In genomic region chr7:97001221-97001620, GRCh38 we compare ENCODE assay signal across 23 cellular contexts. TPM values are rescaled to one million over a fixed set of nuclear protein-coding genes. Genes with fewer than 3 reads are reported as not detected.
A peak's percentile ranks its signal among the peaks of the same experiment; 100 is the strongest.
DNase-seq lines count a peak whose midpoint lies in the region; ATAC-seq and TF ChIP-seq lines count a peak whose summit lies in the region.
"Had no signal": no experiment of that assay in that cellular context is flagged by ENCODE, and none has a peak within 500 bp of the region (broad histone marks: within the 10 kb centered on the region; RNA-seq: fewer than 3 reads in every experiment).

No MANE protein-coding gene starts in this region.

- no peak overlapping the region for H2AK5ac ChIP-seq in trophoblast cell (ENCODE audit: low read length)

- H3K79me1 ChIP-seq in trophoblast cell (ENCODE audit: low read length) = peaks cover 15% of the 10 kb centered on the region

- no peak for TF ChIP-seq POLR2A in esophagus muscularis mucosa (IDR thresholded peaks at IDR 0.05; ENCODE audit: low read depth)

- H3K36me3 ChIP-seq in GM23338 (ENCODE audit: insufficient read depth) (no peaks in the 10 kb centered on the region), HUES64 (ENCODE audit: insufficient read depth, low read length) (no peaks in the 10 kb centered on the region), esophagus muscularis mucosa (no peaks in the 10 kb centered on the region), trophoblast cell (ENCODE audit: control insufficient read depth in 1 of 2, insufficient read depth in 2 of 2, low read length in 2 of 2) (no peaks in the 10 kb centered on the region), GM23248 (ENCODE audit: low read depth) (no peaks in the 10 kb centered on the region)
- H3K36me3 ChIP-seq: BE2C, MG63 had no signal

- H3K4me3 Mint-ChIP-seq in GM23338 = peak overlapping the region; percentile 53; the same call in 2 of the 3 replicates

- H3K18ac ChIP-seq in trophoblast cell (ENCODE audit: low read length) = no peak overlapping the region

- H3K14ac ChIP-seq in trophoblast cell (ENCODE audit: low read length) = no peak overlapping the region

- H3K27ac Mint-ChIP-seq in GM23338 = no peak overlapping the region

- peaks cover 81% of the 10 kb centered on the region for H3K4me1 ChIP-seq in GM23338 (ENCODE audit: insufficient read depth)
- H3K4me1 ChIP-seq in HUES64 (ENCODE audit: insufficient read depth, low read length) = peaks cover 54% of the 10 kb centered on the region
- peaks cover 17 to 55% (median 32%) of the 10 kb centered on the region in 4 donors for H3K4me1 ChIP-seq in esophagus muscularis mucosa
- peaks cover 14 to 30% of the 10 kb centered on the region in 2 experiments for H3K4me1 ChIP-seq in trophoblast cell (ENCODE audit: control insufficient read depth in 1 of 2, insufficient read depth in 2 of 2, low read length in 2 of 2)
- no peaks in the 10 kb centered on the region for H3K4me1 ChIP-seq in GM23248 (ENCODE audit: insufficient read depth)
- H3K4me1 ChIP-seq: BE2C had no signal

- no peak overlapping the region for H4K12ac ChIP-seq in trophoblast cell (ENCODE audit: low read depth, low read length)

- no peak overlapping the region for H3K9ac ChIP-seq in HUES64 (ENCODE audit: low read depth, low read length)
- no peak overlapping the region for H3K9ac ChIP-seq in trophoblast cell (ENCODE audit: low read length)
- H3K9ac ChIP-seq in GM23248 = no peak overlapping the region

- intact Hi-C loops in esophagus muscularis mucosa (cut with DNase I) = no loop called here

- H4K20me1 ChIP-seq in GM23338 (replicated peaks; ENCODE audit: insufficient read depth) (peaks cover 36% of the 10 kb centered on the region), GM23248 (ENCODE audit: insufficient read depth) (no peaks in the 10 kb centered on the region)

- H3K27me3 ChIP-seq in GM23338 (ENCODE audit: insufficient read depth) (peaks cover 100% of the 10 kb centered on the region), HUES64 (ENCODE audit: insufficient read depth, low read length) (peaks cover 96% of the 10 kb centered on the region), esophagus muscularis mucosa (peaks cover 12 to 100% (median 88%) of the 10 kb centered on the region in 4 donors), trophoblast cell (ENCODE audit: insufficient read depth, low read length) (peaks cover 26% of the 10 kb centered on the region), GM23248 (replicated peaks; ENCODE audit: insufficient read depth) (peaks cover 98% of the 10 kb centered on the region)
- H3K27me3 ChIP-seq: BE2C, MG63, SJSA1 had no signal

- H2AFZ ChIP-seq in GM23338 (no peak overlapping the region), trophoblast cell (ENCODE audit: insufficient read depth, low read length, poor library complexity) (no peak overlapping the region), GM23248 (no peak overlapping the region)

- H3K27me3 Mint-ChIP-seq in GM23338 (ENCODE audit: insufficient read depth, low read depth, poor library complexity) = peaks cover 100% of the 10 kb centered on the region

- H3K4me3 ChIP-seq in GM23338 = peak overlapping the region; percentile 9; the same call in 1 of the 2 replicates
- no peak overlapping the region for H3K4me3 ChIP-seq in HUES64 (ENCODE audit: low read length)
- H3K4me3 ChIP-seq in esophagus muscularis mucosa = no peak overlapping the region
- no peak overlapping the region for H3K4me3 ChIP-seq in trophoblast cell (ENCODE audit: low read depth, low read length)
- no peak overlapping the region for H3K4me3 ChIP-seq in GM23248
- no peak overlapping the region for H3K4me3 ChIP-seq in foreskin fibroblast (ENCODE audit: low read depth in 1 of 2, low read length in 2 of 2)
- H3K4me3 ChIP-seq: A549, K562, MG63, SJSA1 had no signal

- no peak overlapping the region for H2BK12ac ChIP-seq in trophoblast cell (ENCODE audit: low read length)

- peaks cover 64% of the 10 kb centered on the region for H3K4me1 Mint-ChIP-seq in GM23338

- in situ Hi-C loops in GM23248 (cut with MboI) = no loop called here

- ATAC-seq in GM23338 = no peak
- ATAC-seq in HG03457 (IDR thresholded peaks at IDR 0.05; ENCODE audit: unreplicated experiment) = no peak
- ATAC-seq: A549, HepG2, K562, Right ventricle myocardium inferior had no signal

- TF ChIP-seq EP300 in esophagus muscularis mucosa (IDR thresholded peaks at IDR 0.05) = no peak

- H3K9me3 Mint-ChIP-seq in GM23338 = peaks cover 4% of the 10 kb centered on the region; the same call in 2 of the 3 replicates

- H3K4ac ChIP-seq in trophoblast cell (ENCODE audit: low read depth, low read length) = no peak overlapping the region

- H3K23ac ChIP-seq in trophoblast cell (ENCODE audit: low read length) = no peak overlapping the region

- TF ChIP-seq CTCF in GM23338 (conservative IDR thresholded peaks at IDR 0.05; ENCODE audit: low read depth in 2 of 2) = no peak
- TF ChIP-seq CTCF in esophagus muscularis mucosa (IDR thresholded peaks at IDR 0.05) = no peak
- no peak for TF ChIP-seq CTCF in foreskin fibroblast (IDR thresholded peaks at IDR 0.05; ENCODE audit: low read depth, low read length)

- H2BK120ac ChIP-seq in trophoblast cell (ENCODE audit: insufficient read depth, low read length, poor library complexity) = no peak overlapping the region

- no peak overlapping the region for H4K91ac ChIP-seq in trophoblast cell (ENCODE audit: low read depth, low read length)

- H3K27ac ChIP-seq in GM23338 (ENCODE audit: low read depth) (no peak overlapping the region), HUES64 (ENCODE audit: low read depth, low read length) (peak overlapping the region; percentile 55; the same call in 1 of the 2 replicates), esophagus muscularis mucosa (replicated peaks in 1 of 4) (no peak overlapping the region), trophoblast cell (ENCODE audit: low read depth, low read length) (no peak overlapping the region), GM23248 (no peak overlapping the region)
- H3K27ac ChIP-seq: A549, SJSA1 had no signal

- H3K36me3 Mint-ChIP-seq in GM23338 (ENCODE audit: low read depth) = no peaks in the 10 kb centered on the region

- DNase-seq in GM23338 (ENCODE audit: low spot score) = peak; percentile 42
- peak; percentile 47 for DNase-seq in esophagus muscularis mucosa (ENCODE audit: extremely low spot score)
- DNase-seq in trophoblast cell = peak; percentile 47 to 64
- no peak for DNase-seq in GM23248
- DNase-seq in foreskin fibroblast = no peak
- DNase-seq: BE2C, EL, GOT3, MG63, NCI-H1048, NCI-H1436 treated with DMSO at 0.1 percent for 48 hours, NCI-H1930, NCI-H510A, NCI-H774 had no signal

- H3K79me2 ChIP-seq in GM23338 (replicated peaks; ENCODE audit: insufficient read depth) (no peaks in the 10 kb centered on the region), trophoblast cell (ENCODE audit: control insufficient read depth, insufficient read depth, low read length, poor library complexity) (peaks cover 4% of the 10 kb centered on the region), GM23248 (ENCODE audit: insufficient read depth) (no peaks in the 10 kb centered on the region)

- no peak overlapping the region for H4K8ac ChIP-seq in trophoblast cell (ENCODE audit: low read depth, low read length)

- H3F3A ChIP-seq in GM23338 (replicated peaks; ENCODE audit: low read depth) (peaks cover 46% of the 10 kb centered on the region), GM23248 (ENCODE audit: insufficient read depth) (no peaks in the 10 kb centered on the region)

- H3K9me3 ChIP-seq in HUES64 (ENCODE audit: insufficient read depth, low read depth, low read length) = no peaks in the 10 kb centered on the region
- no peaks in the 10 kb centered on the region for H3K9me3 ChIP-seq in esophagus muscularis mucosa
- no peaks in the 10 kb centered on the region for H3K9me3 ChIP-seq in trophoblast cell (ENCODE audit: insufficient read depth, low read depth, low read length)
- H3K9me3 ChIP-seq in GM23248 (ENCODE audit: low read depth) = no peaks in the 10 kb centered on the region
- H3K9me3 ChIP-seq: A549, BE2C, MG63, SJSA1 had no signal

- no CpG with 5 or more reads among the region's 3 CpGs for WGBS in HUES64
- 18% methylated on average over 3 of the region's 3 CpGs for WGBS in esophagus muscularis mucosa
- no CpG with 5 or more reads among the region's 3 CpGs for WGBS in trophoblast cell (ENCODE audit: extremely low coverage, insufficient coverage, insufficient read length)
- 0 to 4% methylated on average over 3 of the region's 3 CpGs for WGBS in GM23248 (ENCODE audit: low coverage in 1 of 2, low lambda C conversion rate in 2 of 2, missing lambda C conversion rate in 2 of 2), 2 experiments

- H3K9me2 ChIP-seq in GM23338 (ENCODE audit: insufficient read depth) = no peaks in the 10 kb centered on the region
- no peaks in the 10 kb centered on the region for H3K9me2 ChIP-seq in GM23248 (ENCODE audit: insufficient read depth)

- no peak overlapping the region for H2BK5ac ChIP-seq in trophoblast cell (ENCODE audit: low read depth, low read length, poor library complexity)

- H3K4me2 ChIP-seq in GM23338 (peak overlapping the region; percentile 58), trophoblast cell (ENCODE audit: low read length) (no peak overlapping the region), GM23248 (ENCODE audit: unreplicated experiment) (no peak overlapping the region)
- H3K4me2 ChIP-seq: A549 had no signal

TF ChIP-seq in GM23338, 12 proteins besides CTCF, POLR2A, EP300 and RAD21 (continues in another document):
- no peak for TF ChIP-seq JUNB (IDR thresholded peaks at IDR 0.05; ENCODE audit: unreplicated experiment)
- no peak for TF ChIP-seq POLR2AphosphoS5 (IDR thresholded peaks at IDR 0.05; ENCODE audit: low read depth)
- no peak for TF ChIP-seq STAT1 (IDR thresholded peaks at IDR 0.05; ENCODE audit: unreplicated experiment)
- no peak for TF ChIP-seq ZNF114 (CRISPR knock-in tag; IDR thresholded peaks at IDR 0.05)

RNA-seq across cellular contexts. Expression of gene DLX6, which starts 4.1 kb away (rescaled TPM):
- not detected in 2 replicates for total RNA-seq in GM23338 (2014; rRNA removed; shearing (Covaris generic))
- not detected in 2 replicates for polyA plus RNA-seq in GM23338 (2016; fragmentation: Nextera tagmentation; extraction: Ambion mirVana)
- 0.10 TPM for polyA plus RNA-seq in HUES64 (2013, experiment 1 of 2)
- polyA plus RNA-seq in HUES64 (2013, experiment 2 of 2) = not detected
- total RNA-seq in esophagus muscularis mucosa = not detected
- 8.0 and 8.6 TPM in 2 replicates for polyA plus RNA-seq in trophoblast cell (2013)
- not detected in 2 replicates for total RNA-seq in GM23248 (2014; rRNA removed; shearing (Covaris generic))
- not detected in 2 replicates for polyA plus RNA-seq in GM23248 (2016; fragmentation: Nextera tagmentation; extraction: Ambion mirVana)
- total RNA-seq: K562; Right ventricle myocardium inferior; T-helper 1 cell treated with Interleukin-12 subunit alpha and Interleukin-12 subunit beta and Interleukin-4 antibody, amounts not matched to agents 30 ng/mL and 1 ng/mL, for 36 hours had no signal
- polyA plus RNA-seq: A549, K562 had no signal

RNA-seq across cellular contexts. Expression of gene DLX5, which starts 23.4 kb away (rescaled TPM):
- not detected in 2 replicates for total RNA-seq in GM23338 (2014; rRNA removed; shearing (Covaris generic))
- polyA plus RNA-seq in GM23338 (2016; fragmentation: Nextera tagmentation; extraction: Ambion mirVana) = not detected in 2 replicates
- polyA plus RNA-seq in HUES64 (2013, experiment 1 of 2) = 1.0 TPM
- polyA plus RNA-seq in HUES64 (2013, experiment 2 of 2) = 0.57 TPM
- total RNA-seq in esophagus muscularis mucosa = under 1 TPM in 2 of 4 donors, not detected in 2; 0.17 to 0.26 TPM
- polyA plus RNA-seq in trophoblast cell (2013) = 71.1 and 72.5 TPM in 2 replicates
- total RNA-seq in GM23248 (2014; rRNA removed; shearing (Covaris generic)) = not detected in 2 replicates
- not detected in 2 replicates for polyA plus RNA-seq in GM23248 (2016; fragmentation: Nextera tagmentation; extraction: Ambion mirVana)
- total RNA-seq: HepG2; K562; LHCN-M2; Right ventricle myocardium inferior; T-helper 1 cell treated with Interleukin-12 subunit alpha and Interleukin-12 subunit beta and Interleukin-4 antibody, amounts not matched to agents 30 ng/mL and 1 ng/mL, for 36 hours had no signal
- polyA plus RNA-seq: A549, HepG2, K562 had no signal

Comparison
In these comparisons a context has a peak if more than half of its experiments do, and no peak if none do; other contexts are left out.
1. DNase-seq: peak in GM23338 (single experiment), esophagus muscularis mucosa (single experiment) and trophoblast cell (2 of 2); none in GM23248 (single experiment) and foreskin fibroblast (0 of 2).